13 cellular contexts compared by ENCODE assay signal in genomic region chr4:155543126-155543765, GRCh38.
A peak's percentile ranks its signal among the peaks of the same experiment; 100 is the strongest.
DNase-seq lines count a peak whose midpoint lies in the region; ATAC-seq, FAIRE-seq and TF ChIP-seq lines count a peak whose summit lies in the region.
"Had no signal": no experiment of that assay in that cellular context is flagged by ENCODE, and none has a peak within 500 bp of the region (broad histone marks: within the 10 kb centered on the region; RNA-seq: fewer than 3 reads in every experiment).

No MANE protein-coding gene starts in this region.

- H4K5ac ChIP-seq in mesendoderm (ENCODE audit: low read length) = no peak overlapping the region

- H3K36me3 ChIP-seq in heart left ventricle (no peaks in the 10 kb centered on the region), right atrium auricular region (no peaks in the 10 kb centered on the region), GM12878 (ENCODE audit: control insufficient read depth in 2 of 2, insufficient read depth in 2 of 2, low read length in 1 of 2) (no peaks in the 10 kb centered on the region), aorta (ENCODE audit: control insufficient read depth in 1 of 2, insufficient read depth in 2 of 2, low read length in 1 of 2) (no peaks in the 10 kb centered on the region), mesendoderm (ENCODE audit: control insufficient read depth, insufficient read depth, low read length) (no peaks in the 10 kb centered on the region)
- H3K36me3 ChIP-seq: upper lobe of left lung had no signal

- ATAC-seq in heart left ventricle (peak; percentile 20 to 84 (median 54)), HG02973 (IDR thresholded peaks at IDR 0.05; ENCODE audit: unreplicated experiment) (peak; percentile 75), GM12878 (peak; percentile 91), aorta (ENCODE audit: low FRiP score) (peak; percentile 70), HG03097 (IDR thresholded peaks at IDR 0.05; ENCODE audit: low FRiP score, unreplicated experiment) (no peak)
- ATAC-seq: activated CD8-positive, alpha-beta T cell treated with anti-CD3 and anti-CD28 coated beads for 36 hours had no signal

- no peaks in the 10 kb centered on the region for H3K9me3 ChIP-seq in heart left ventricle
- peaks cover 0 to 3% of the 10 kb centered on the region in 2 donors for H3K9me3 ChIP-seq in right atrium auricular region
- no peaks in the 10 kb centered on the region for H3K9me3 ChIP-seq in GM12878 (replicated peaks; ENCODE audit: control insufficient read depth, insufficient read depth, low read length)
- H3K9me3 ChIP-seq in aorta (ENCODE audit: control insufficient read depth, low read length) = no peaks in the 10 kb centered on the region
- H3K9me3 ChIP-seq: upper lobe of left lung had no signal

- no peaks in the 10 kb centered on the region for H4K20me1 ChIP-seq in GM12878 (ENCODE audit: control insufficient read depth, insufficient read depth)

- H3K79me2 ChIP-seq in GM12878 (ENCODE audit: control insufficient read depth, insufficient read depth, low read length) = no peaks in the 10 kb centered on the region
- H3K79me2 ChIP-seq in mesendoderm (ENCODE audit: control insufficient read depth, insufficient read depth, low read length) = no peaks in the 10 kb centered on the region

- BruUV-seq in GM12878 (replicated peaks; lab: Mats Ljungman, UMichigan) = no TSS peak

- intact Hi-C loops in heart left ventricle (cut with DNase I) = no loop called here
- intact Hi-C loops in GM12878 (cut with micrococcal nuclease; ENCODE audit: unreplicated experiment) = no loop called here
- intact Hi-C loops in aorta (cut with DNase I) = no loop called here

- DNase-seq in heart left ventricle = no peak
- DNase-seq in right atrium auricular region (ENCODE audit: low spot score) = no peak
- DNase-seq in GM12878 (ENCODE audit: low read depth, low spot score) = no peak
- DNase-seq in aorta = no peak
- DNase-seq in central memory CD4-positive, alpha-beta T cell = no peak
- DNase-seq in mesendoderm = no peak
- DNase-seq: ACHN; activated CD8-positive, alpha-beta T cell treated with anti-CD3 and anti-CD28 coated beads for 36 hours; anterior cingulate cortex; RPMI8226; upper lobe of left lung had no signal

- no peak overlapping the region for H3K4me2 ChIP-seq in GM12878 (ENCODE audit: control insufficient read depth, insufficient read depth)
- H3K4me2 ChIP-seq in mesendoderm (ENCODE audit: low read length) = no peak overlapping the region

- H3K79me1 ChIP-seq in mesendoderm (ENCODE audit: low read length) = no peaks in the 10 kb centered on the region

- in situ Hi-C loops in GM12878 (cut with MboI) = no loop called here

- no peak for FAIRE-seq in GM12878 (lab: Jason Lieb, UNC)

- H2BK5ac ChIP-seq in mesendoderm (ENCODE audit: low read length) = no peak overlapping the region

- H3K4me1 ChIP-seq in heart left ventricle (peaks cover 0 to 24% (median 6%) of the 10 kb centered on the region in 12 donors), right atrium auricular region (peaks cover 0 to 16% of the 10 kb centered on the region in 2 donors), GM12878 (ENCODE audit: control insufficient read depth, insufficient read depth, low read length) (no peaks in the 10 kb centered on the region), aorta (ENCODE audit: control insufficient read depth in 1 of 2, insufficient read depth in 2 of 2, low read length in 2 of 2) (no peaks in the 10 kb centered on the region), mesendoderm (ENCODE audit: control insufficient read depth, low read depth, low read length) (no peaks in the 10 kb centered on the region)
- H3K4me1 ChIP-seq: upper lobe of left lung had no signal

- 69 to 80% (median 75%) methylated on average over 3 of the region's 3 CpGs for WGBS in heart left ventricle, 4 donors
- WGBS in GM12878 (ENCODE audit: insufficient coverage, insufficient replicate concordance, low lambda C conversion rate, missing lambda C conversion rate) = 12% methylated on average over 3 of the region's 3 CpGs
- WGBS in aorta, 2 donors = 83 to 86% methylated on average over 3 of the region's 3 CpGs
- WGBS in mesendoderm (ENCODE audit: extremely low coverage, insufficient coverage, low lambda C conversion rate) = no CpG with 5 or more reads among the region's 3 CpGs

- H3K27me3 ChIP-seq in heart left ventricle (no peaks in the 10 kb centered on the region), right atrium auricular region (no peaks in the 10 kb centered on the region), GM12878 (replicated peaks in 1 of 2; ENCODE audit: control insufficient read depth in 2 of 2, insufficient read depth in 2 of 2, low read length in 1 of 2) (no peaks in the 10 kb centered on the region), aorta (ENCODE audit: control insufficient read depth in 1 of 2, insufficient read depth in 2 of 2, low read length in 1 of 2) (no peaks in the 10 kb centered on the region), mesendoderm (ENCODE audit: insufficient read depth, low read length, poor library complexity) (no peaks in the 10 kb centered on the region)
- H3K27me3 ChIP-seq: upper lobe of left lung had no signal

- TF ChIP-seq RAD21 in GM12878 (IDR thresholded peaks at IDR 0.05; ENCODE audit: insufficient read depth, low read depth, low read length) = no peak

- no peak overlapping the region for H3K4me3 ChIP-seq in heart left ventricle
- H3K4me3 ChIP-seq in right atrium auricular region = no peak overlapping the region
- H3K4me3 ChIP-seq in GM12878 = no peak overlapping the region
- H3K4me3 ChIP-seq in aorta (ENCODE audit: low read length in 2 of 2) = no peak overlapping the region
- H3K4me3 ChIP-seq in mesendoderm (ENCODE audit: low read length) = no peak overlapping the region
- H3K4me3 ChIP-seq: upper lobe of left lung had no signal

- H3K9ac ChIP-seq in GM12878 (ENCODE audit: control insufficient read depth, insufficient read depth, low read length) (no peak overlapping the region), mesendoderm (ENCODE audit: low read length) (no peak overlapping the region)

- POLR2A ChIA-PET in GM12878 (lab: Charles Lee) = interaction anchor here (0.8 kb wide), 1 partner anchor 14 kb away, joined by 4 read pairs; no protein-coding TSS in a partner anchor

- no peak overlapping the region for H2AK5ac ChIP-seq in mesendoderm (ENCODE audit: low read length)

- H3K18ac ChIP-seq in mesendoderm (ENCODE audit: low read length) = no peak overlapping the region

- CTCF ChIA-PET in GM12878 (lab: Yijun Ruan, JAX) = interaction anchor here (1.1 to 4.1 kb wide), 2 partner anchors 11 to 14 kb away, joined by 3 to 15 read pairs; no protein-coding TSS in a partner anchor

- no peak overlapping the region for H3K23ac ChIP-seq in mesendoderm (ENCODE audit: low read length)

- H3K4ac ChIP-seq in mesendoderm (ENCODE audit: low read depth, low read length) = no peak overlapping the region

- RAD21 ChIA-PET in GM12878 (lab: Charles Lee; ENCODE audit: unreplicated experiment) = interaction anchor here (0.6 to 1.8 kb wide), 3 partner anchors 8 to 71 kb away, joined by 3 to 5 read pairs (median 3); no protein-coding TSS in a partner anchor

- TF ChIP-seq POLR2A in heart left ventricle (IDR thresholded peaks at IDR 0.05) (no peak), GM12878 (IDR thresholded peaks at IDR 0.05; ENCODE audit: low read depth, low read length) (no peak)

- no peak overlapping the region for H2AFZ ChIP-seq in GM12878 (ENCODE audit: control insufficient read depth, low read depth, low read length)

- no peak overlapping the region for H4K8ac ChIP-seq in mesendoderm (ENCODE audit: low read depth, low read length)

- H3K56ac ChIP-seq in mesendoderm (ENCODE audit: low read length) = no peak overlapping the region

- TF ChIP-seq EP300 in GM12878 (IDR thresholded peaks at IDR 0.05; ENCODE audit: borderline replicate concordance in 1 of 2, control insufficient read depth in 1 of 2, low read depth in 2 of 2, low read length in 2 of 2) = no peak

- no peak for TF ChIP-seq CTCF in heart left ventricle (IDR thresholded peaks at IDR 0.05)
- TF ChIP-seq CTCF in right atrium auricular region (IDR thresholded peaks at IDR 0.05) = no peak
- no peak for TF ChIP-seq CTCF in GM12878 (IDR thresholded peaks at IDR 0.05 in 2 of 3, conservative IDR thresholded peaks at IDR 0.05 in 1 of 3; ENCODE audit: control insufficient read depth in 2 of 3, extremely low read depth in 1 of 3, insufficient read depth in 1 of 3, low read depth in 3 of 3, low read length in 3 of 3)

- H3K27ac ChIP-seq in heart left ventricle = peak overlapping the region in 3 of 12 donors; percentile 20 to 37 (median 36)
- peak overlapping the region in 1 of 2 donors; percentile 38 for H3K27ac ChIP-seq in right atrium auricular region
- no peak overlapping the region for H3K27ac ChIP-seq in GM12878 (ENCODE audit: control insufficient read depth, insufficient read depth)
- H3K27ac ChIP-seq in aorta (ENCODE audit: low read depth in 1 of 2, low read length in 2 of 2) = no peak overlapping the region
- H3K27ac ChIP-seq in mesendoderm (ENCODE audit: low read depth, low read length) = no peak overlapping the region
- H3K27ac ChIP-seq: upper lobe of left lung had no signal

- H2BK120ac ChIP-seq in mesendoderm (ENCODE audit: low read depth, low read length) = no peak overlapping the region

- no peak overlapping the region for H2BK15ac ChIP-seq in mesendoderm (replicated peaks; ENCODE audit: low read depth)

- SMC1A ChIA-PET in GM12878 (lab: Charles Lee; ENCODE audit: uncharacterized antibody, unreplicated experiment) = interaction anchor here (0.7 to 3.4 kb wide), 12 partner anchors 11 to 243 kb away, joined by 3 to 11 read pairs (median 4); no protein-coding TSS in a partner anchor

TF ChIP-seq in GM12878, 131 proteins besides CTCF, POLR2A, EP300 and RAD21:
- TF ChIP-seq SPI1 (IDR thresholded peaks at IDR 0.05; ENCODE audit: borderline replicate concordance, insufficient read depth, low read depth, low read length) (no peak), IKZF2 (IDR thresholded peaks at IDR 0.05) (0 out of 4 replicates have a peak, but pooled peaks of 1 of the 2 experiments have one; percentile 15)
TF ChIP-seq in GM12878: peak in this region for 1.
